Comparison of ENCODE assay signal across 32 cellular contexts in the genomic region with DNA sequence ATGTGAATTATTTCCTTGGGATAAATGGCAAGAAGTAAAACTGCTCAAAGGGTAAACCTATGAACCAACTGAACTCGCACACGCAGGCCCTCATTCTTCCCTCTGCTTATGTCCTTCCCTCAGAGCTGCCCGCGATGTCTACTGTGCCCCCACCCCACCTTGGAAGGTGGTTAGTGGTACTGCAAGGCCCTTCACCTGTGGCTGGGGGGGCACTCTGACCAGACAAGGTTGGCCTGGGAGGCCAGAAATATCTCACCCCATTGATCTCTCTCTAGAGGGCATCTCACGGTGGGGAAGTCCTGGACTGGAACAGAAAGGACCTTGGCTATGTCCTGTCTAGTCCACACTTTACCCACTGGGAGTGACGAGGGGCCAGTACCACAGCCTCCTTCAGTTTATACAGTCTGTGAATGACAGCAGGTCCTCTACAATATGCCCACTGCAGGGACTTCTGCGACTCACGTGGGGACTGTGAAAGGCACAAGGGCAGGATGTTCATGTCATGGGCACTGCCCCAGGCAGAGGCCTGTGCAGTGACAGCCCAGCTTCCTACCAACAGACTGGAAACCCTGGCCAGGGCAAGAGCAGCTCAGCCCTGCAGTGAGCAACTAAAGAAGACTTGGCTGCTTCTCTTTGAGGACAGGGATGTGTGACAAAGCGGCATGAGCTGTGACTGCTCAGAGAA. TPM values are rescaled to one million over a fixed set of nuclear protein-coding genes. Genes with fewer than 3 reads are reported as not detected.
DNase-seq lines count a peak whose midpoint lies in the region; ATAC-seq, FAIRE-seq and TF ChIP-seq lines count a peak whose summit lies in the region.
"Had no signal": no experiment of that assay in that cellular context is flagged by ENCODE, and none has a peak within 500 bp of the region (broad histone marks: within the 10 kb centered on the region; RNA-seq: fewer than 3 reads in every experiment).

No MANE protein-coding gene starts in this region.

- no peaks in the 10 kb centered on the region for H3K36me3 Mint-ChIP-seq in natural killer cell treated with Interleukin-12 subunit alpha and Interleukin-12 subunit beta and Interleukin-15 and Interleukin-18, amount 100 ng/mL, for 72 hours
- H3K36me3 Mint-ChIP-seq in natural killer cell = no peaks in the 10 kb centered on the region
- H3K36me3 Mint-ChIP-seq in neural crest cell (ENCODE audit: low read depth) = no peaks in the 10 kb centered on the region
- H3K36me3 Mint-ChIP-seq: activated CD8-positive, alpha-beta memory T cell treated with anti-CD3 and anti-CD28 coated beads, Interleukin-2, amount 10 ng/mL, durations not matched to agents 7 days and 5 days; CD8-positive, alpha-beta memory T cell; naive thymus-derived CD4-positive, alpha-beta T cell had no signal

- peak; percentile 34 for DNase-seq in natural killer cell treated with Interleukin-12 subunit alpha and Interleukin-12 subunit beta and Interleukin-15 and Interleukin-18, amount 100 ng/mL, for 72 hours (ENCODE audit: low spot score)
- DNase-seq in natural killer cell = no peak
- DNase-seq in bronchial epithelial cell (ENCODE audit: low read depth) = no peak
- DNase-seq in neural crest cell (ENCODE audit: low read depth, low spot score) = no peak
- peak; percentile 37 for DNase-seq in upper lobe of right lung
- no peak for DNase-seq in NCI-H748 treated with DMSO at 0.1 percent for 48 hours (lab: John Stamatoyannopoulos, UW)
- DNase-seq: activated CD4-positive, alpha-beta T cell treated with anti-CD3 and anti-CD28 coated beads, Interleukin-2, amount 50 U/mL, for 4 hours; activated CD8-positive, alpha-beta memory T cell treated with anti-CD3 and anti-CD28 coated beads, Interleukin-2, amount 10 ng/mL, durations not matched to agents 7 days and 5 days; activated naive CD4-positive, alpha-beta T cell; activated naive CD8-positive, alpha-beta T cell treated with anti-CD3 and anti-CD28 coated beads, Interleukin-2, amount 50 U/mL, for 24 hours; activated T-cell treated with anti-CD3 and anti-CD28 coated beads, Interleukin-2, amount 50 U/mL, for 4 hours; CD8-positive, alpha-beta memory T cell; cerebellar nuclear complex; foreskin melanocyte; heart right ventricle; midbrain; naive thymus-derived CD4-positive, alpha-beta T cell; NCI-H446; NCI-H82; pancreas; retina; stimulated activated CD4-positive, alpha-beta T cell treated with anti-CD3 and anti-CD28 coated beads, Interleukin-1b, Interleukin-23, amount 100 ng/mL, for 48 hours; stomach; thyroid gland had no signal

- no peaks in the 10 kb centered on the region for H3K4me1 Mint-ChIP-seq in natural killer cell treated with Interleukin-12 subunit alpha and Interleukin-12 subunit beta and Interleukin-15 and Interleukin-18, amount 100 ng/mL, for 72 hours (ENCODE audit: low read depth in 2 of 2)
- H3K4me1 Mint-ChIP-seq in natural killer cell (no peaks in the 10 kb centered on the region), neural crest cell (peaks cover 8% of the 10 kb centered on the region)
- H3K4me1 Mint-ChIP-seq: activated CD8-positive, alpha-beta memory T cell treated with anti-CD3 and anti-CD28 coated beads, Interleukin-2, amount 10 ng/mL, durations not matched to agents 7 days and 5 days; activated naive CD8-positive, alpha-beta T cell treated with anti-CD3 and anti-CD28 coated beads, Interleukin-2, amount 50 U/mL, for 24 hours; B cell; CD8-positive, alpha-beta memory T cell; naive thymus-derived CD4-positive, alpha-beta T cell had no signal

- H3K4me3 Mint-ChIP-seq in natural killer cell treated with Interleukin-12 subunit alpha and Interleukin-12 subunit beta and Interleukin-15 and Interleukin-18, amount 100 ng/mL, for 72 hours = no peak overlapping the region
- H3K4me3 Mint-ChIP-seq in natural killer cell (no peak overlapping the region), neural crest cell (no peak overlapping the region)
- H3K4me3 Mint-ChIP-seq: activated CD8-positive, alpha-beta memory T cell treated with anti-CD3 and anti-CD28 coated beads, Interleukin-2, amount 10 ng/mL, durations not matched to agents 7 days and 5 days; activated naive CD8-positive, alpha-beta T cell treated with anti-CD3 and anti-CD28 coated beads, Interleukin-2, amount 50 U/mL, for 24 hours; activated T-cell treated with anti-CD3 and anti-CD28 coated beads, Interleukin-2, amount 50 U/mL, for 4 hours; B cell; CD8-positive, alpha-beta memory T cell; naive thymus-derived CD4-positive, alpha-beta T cell had no signal

- no peak overlapping the region for H3K27ac Mint-ChIP-seq in natural killer cell treated with Interleukin-12 subunit alpha and Interleukin-12 subunit beta and Interleukin-15 and Interleukin-18, amount 100 ng/mL, for 72 hours
- no peak overlapping the region for H3K27ac Mint-ChIP-seq in natural killer cell
- H3K27ac Mint-ChIP-seq in neural crest cell (ENCODE audit: unreplicated experiment) = peak overlapping the region; percentile 85
- H3K27ac Mint-ChIP-seq: activated CD8-positive, alpha-beta memory T cell treated with anti-CD3 and anti-CD28 coated beads, Interleukin-2, amount 10 ng/mL, durations not matched to agents 7 days and 5 days; activated naive CD8-positive, alpha-beta T cell treated with anti-CD3 and anti-CD28 coated beads, Interleukin-2, amount 50 U/mL, for 24 hours; B cell; CD8-positive, alpha-beta memory T cell had no signal

- H3K27ac ChIP-seq in upper lobe of right lung (no peak overlapping the region), gastroesophageal sphincter (no peak overlapping the region)
- H3K27ac ChIP-seq: dorsolateral prefrontal cortex, heart right ventricle, pancreas, stomach, thyroid gland had no signal

- H3K36me3 ChIP-seq in bronchial epithelial cell (ENCODE audit: control insufficient read depth, insufficient read depth, low read length) (no peaks in the 10 kb centered on the region), upper lobe of right lung (no peaks in the 10 kb centered on the region), gastroesophageal sphincter (no peaks in the 10 kb centered on the region)
- H3K36me3 ChIP-seq: heart right ventricle, pancreas, stomach, thyroid gland had no signal

- peak; percentile 60 for FAIRE-seq in bronchial epithelial cell (lab: Jason Lieb, UNC)
- FAIRE-seq: H54, pancreas had no signal

- H3K4me3 ChIP-seq in bronchial epithelial cell (ENCODE audit: low read depth, low read length) = no peak overlapping the region
- H3K4me3 ChIP-seq in upper lobe of right lung = no peak overlapping the region
- H3K4me3 ChIP-seq in gastroesophageal sphincter = no peak overlapping the region
- H3K4me3 ChIP-seq: dorsolateral prefrontal cortex, heart right ventricle, pancreas, stomach, thyroid gland had no signal

- no peaks in the 10 kb centered on the region for H3K9me3 ChIP-seq in upper lobe of right lung
- H3K9me3 ChIP-seq in gastroesophageal sphincter = no peaks in the 10 kb centered on the region
- H3K9me3 ChIP-seq: heart right ventricle, pancreas, stomach, thyroid gland had no signal

- H3K27me3 Mint-ChIP-seq in natural killer cell treated with Interleukin-12 subunit alpha and Interleukin-12 subunit beta and Interleukin-15 and Interleukin-18, amount 100 ng/mL, for 72 hours = peaks cover 11 to 17% of the 10 kb centered on the region in 2 donors
- H3K27me3 Mint-ChIP-seq in natural killer cell (ENCODE audit: low read depth in 2 of 2) (peaks cover 8 to 24% of the 10 kb centered on the region in 2 donors), neural crest cell (ENCODE audit: low read depth) (no peaks in the 10 kb centered on the region)

- ATAC-seq in natural killer cell treated with Interleukin-12 subunit alpha and Interleukin-12 subunit beta and Interleukin-15 and Interleukin-18, amount 100 ng/mL, for 72 hours = no peak
- ATAC-seq in natural killer cell = no peak
- ATAC-seq in upper lobe of right lung = no peak
- no peak for ATAC-seq in HG03378 (IDR thresholded peaks at IDR 0.05; ENCODE audit: unreplicated experiment)
- no peak for ATAC-seq in gastroesophageal sphincter
- ATAC-seq: activated CD4-positive, CD25-positive, alpha-beta regulatory T cell treated with anti-CD3 and anti-CD28 coated beads, Interleukin-2, amount 50 U/mL, for 24 hours; activated CD8-positive, alpha-beta memory T cell treated with anti-CD3 and anti-CD28 coated beads, Interleukin-2, amount 10 ng/mL, durations not matched to agents 7 days and 5 days; activated naive CD8-positive, alpha-beta T cell treated with anti-CD3 and anti-CD28 coated beads, Interleukin-2, amount 50 U/mL, for 24 hours; activated T-cell treated with anti-CD3 and anti-CD28 coated beads, Interleukin-2, amount 50 U/mL, for 4 hours; naive thymus-derived CD4-positive, alpha-beta T cell; pancreas had no signal

- TF ChIP-seq CTCF in natural killer cell (IDR thresholded peaks at IDR 0.05) = no peak
- no peak for TF ChIP-seq CTCF in bronchial epithelial cell (IDR thresholded peaks at IDR 0.05; ENCODE audit: insufficient read depth, low read length, severe bottlenecking)
- no peak for TF ChIP-seq CTCF in neural crest cell (conservative IDR thresholded peaks at IDR 0.05)
- TF ChIP-seq CTCF in upper lobe of right lung (IDR thresholded peaks at IDR 0.05) = no peak
- no peak for TF ChIP-seq CTCF in gastroesophageal sphincter (IDR thresholded peaks at IDR 0.05)

- H3K4me1 ChIP-seq in upper lobe of right lung (peaks cover 9% of the 10 kb centered on the region), gastroesophageal sphincter (peaks cover 0 to 11% (median 4%) of the 10 kb centered on the region in 3 donors)

- TF ChIP-seq POLR2A in gastroesophageal sphincter (IDR thresholded peaks at IDR 0.05) = no peak

- no peak for TF ChIP-seq EP300 in gastroesophageal sphincter (IDR thresholded peaks at IDR 0.05)

- WGBS in gastroesophageal sphincter (ENCODE audit: low coverage in 1 of 2), 2 donors = 74 to 83% methylated on average over 4 of the region's 9 CpGs

- intact Hi-C loops in natural killer cell (cut with micrococcal nuclease) (no loop called here), upper lobe of right lung (cut with DNase I) (no loop called here)

- H3K27me3 ChIP-seq in bronchial epithelial cell (ENCODE audit: control insufficient read depth, insufficient read depth, low read length) (no peaks in the 10 kb centered on the region), upper lobe of right lung (no peaks in the 10 kb centered on the region), gastroesophageal sphincter (no peaks in the 10 kb centered on the region)
- H3K27me3 ChIP-seq: heart right ventricle, pancreas, stomach, thyroid gland had no signal

- no peaks in the 10 kb centered on the region for H3K9me3 Mint-ChIP-seq in natural killer cell treated with Interleukin-12 subunit alpha and Interleukin-12 subunit beta and Interleukin-15 and Interleukin-18, amount 100 ng/mL, for 72 hours
- no peaks in the 10 kb centered on the region for H3K9me3 Mint-ChIP-seq in natural killer cell
- no peaks in the 10 kb centered on the region for H3K9me3 Mint-ChIP-seq in neural crest cell
- H3K9me3 Mint-ChIP-seq: activated naive CD8-positive, alpha-beta T cell treated with anti-CD3 and anti-CD28 coated beads, Interleukin-2, amount 50 U/mL, for 24 hours; activated T-cell treated with anti-CD3 and anti-CD28 coated beads, Interleukin-2, amount 50 U/mL, for 4 hours; CD8-positive, alpha-beta memory T cell; naive thymus-derived CD4-positive, alpha-beta T cell had no signal

RNA-seq across cellular contexts. Expression of a gene that starts 56.8 kb away (rescaled TPM):
- total RNA-seq in natural killer cell treated with Interleukin-12 subunit alpha and Interleukin-12 subunit beta and Interleukin-15 and Interleukin-18, amount 100 ng/mL, for 72 hours = 1 to 10 TPM; 1.0 to 9.3 TPM
- total RNA-seq in natural killer cell (under 1 TPM in 2 of 3 donors, not detected in 1; 0.16 to 0.48 TPM), bronchial epithelial cell (1.3 and 2.2 TPM in 2 replicates), neural crest cell (1.5 TPM in 2 replicates), upper lobe of right lung (151 TPM), gastroesophageal sphincter (10 to 100 TPM; 31.6 to 50.5 (median 37.4) TPM)
- total RNA-seq: SK-MEL-5; T-helper 1 cell treated with Interleukin-12 subunit alpha and Interleukin-12 subunit beta and Interleukin-4 antibody, amounts not matched to agents 30 ng/mL and 1 ng/mL, for 36 hours had no signal

Comparison
In these comparisons a context has a peak if more than half of its experiments do, and no peak if none do; other contexts are left out.
1. DNase-seq: peak in natural killer cell treated with Interleukin-12 subunit alpha and Interleukin-12 subunit beta and Interleukin-15 and Interleukin-18, amount 100 ng/mL, for 72 hours (single experiment) and upper lobe of right lung (single experiment); none in natural killer cell (single experiment), bronchial epithelial cell (single experiment), neural crest cell (single experiment) and NCI-H748 treated with DMSO at 0.1 percent for 48 hours (single experiment).